In the genomic region with DNA sequence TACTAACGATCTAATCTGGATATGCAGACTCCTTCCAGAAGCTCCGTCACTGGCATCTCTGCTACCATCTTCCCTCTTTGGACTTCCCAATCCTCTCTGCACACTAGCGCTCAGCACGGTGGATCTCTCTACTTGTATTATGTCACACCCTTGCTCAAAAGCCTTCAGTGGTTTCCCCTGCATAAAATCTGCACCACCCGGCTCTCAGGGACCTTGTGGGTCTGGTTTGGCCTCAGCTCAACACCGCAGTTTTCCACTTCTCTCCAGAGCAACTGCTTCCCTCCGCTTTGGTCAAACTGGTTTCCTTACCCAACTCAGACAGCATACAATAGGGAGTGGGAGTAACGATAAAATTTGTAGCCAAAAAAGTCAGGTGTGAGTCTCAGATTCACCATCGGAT, we compare ENCODE assay signal across 21 cellular contexts. TPM values are rescaled to one million over a fixed set of nuclear protein-coding genes. Genes with fewer than 3 reads are reported as not detected.
"Had no signal": no experiment of that assay in that cellular context is flagged by ENCODE, and none has a peak within 500 bp of the region (broad histone marks: within the 10 kb centered on the region; RNA-seq: fewer than 3 reads in every experiment).

No MANE protein-coding gene starts in this region.

- H3K9me3 ChIP-seq: esophagus muscularis mucosa, left ventricle myocardium inferior, psoas muscle, suprapubic skin, transverse colon, uterus had no signal

- H3K4me1 ChIP-seq: esophagus muscularis mucosa, left ventricle myocardium inferior, psoas muscle, uterus had no signal

- DNase-seq: activated CD4-positive, alpha-beta T cell treated with anti-CD3 and anti-CD28 coated beads for 4 hours; activated CD8-positive, alpha-beta T cell treated with anti-CD3 and anti-CD28 coated beads for 36 hours; activated naive CD4-positive, alpha-beta T cell; activated naive CD8-positive, alpha-beta T cell treated with anti-CD3 and anti-CD28 coated beads for 36 hours; activated T-cell treated with anti-CD3 and anti-CD28 coated beads, Interleukin-2, amount 50 U/mL, for 1 hour; amniotic stem cell; effector CD8-positive, alpha-beta T cell; immature natural killer cell; kidney glomerular epithelial cell; left ventricle myocardium inferior; mammary epithelial cell; psoas muscle; right cardiac atrium; stimulated activated naive CD8-positive, alpha-beta T cell treated with anti-CD3 and anti-CD28 coated beads, Interleukin-15, amount 100 ng/mL, for 72 hours; transverse colon; uterus had no signal

- H3K36me3 Mint-ChIP-seq: activated naive CD8-positive, alpha-beta T cell treated with anti-CD3 and anti-CD28 coated beads for 36 hours; immature natural killer cell had no signal

- ATAC-seq: activated CD8-positive, alpha-beta T cell treated with anti-CD3 and anti-CD28 coated beads for 36 hours; activated T-helper 17 cell treated with anti-CD3 and anti-CD28 coated beads, Interleukin-2, amount 50 U/mL, for 72 hours; psoas muscle; right cardiac atrium; stimulated activated naive CD8-positive, alpha-beta T cell treated with anti-CD3 and anti-CD28 coated beads, Interleukin-15, amount 100 ng/mL, for 72 hours had no signal

- H3K4me3 Mint-ChIP-seq: activated CD8-positive, alpha-beta T cell treated with anti-CD3 and anti-CD28 coated beads for 36 hours; activated naive CD8-positive, alpha-beta T cell treated with anti-CD3 and anti-CD28 coated beads for 36 hours; activated T-helper 17 cell treated with anti-CD3 and anti-CD28 coated beads, Interleukin-2, amount 50 U/mL, for 72 hours; dendritic cell treated with granulocyte-macrophage colony-stimulating factor and Interleukin-4, amounts not matched to agents 40 ng/mL and 50 ng/mL, for 4 days; immature natural killer cell; neural crest cell; stimulated activated naive CD8-positive, alpha-beta T cell treated with anti-CD3 and anti-CD28 coated beads, Interleukin-15, amount 100 ng/mL, for 72 hours had no signal

- H3K4me3 ChIP-seq: esophagus muscularis mucosa, left ventricle myocardium inferior, psoas muscle, suprapubic skin, transverse colon, uterus had no signal

- H3K36me3 ChIP-seq: esophagus muscularis mucosa, left ventricle myocardium inferior, suprapubic skin, transverse colon, uterus had no signal

- H3K4me1 Mint-ChIP-seq: immature natural killer cell had no signal

- H3K27ac Mint-ChIP-seq: activated CD8-positive, alpha-beta T cell treated with anti-CD3 and anti-CD28 coated beads for 36 hours; activated naive CD8-positive, alpha-beta T cell treated with anti-CD3 and anti-CD28 coated beads for 36 hours; activated T-helper 17 cell treated with anti-CD3 and anti-CD28 coated beads, Interleukin-2, amount 50 U/mL, for 72 hours; dendritic cell treated with granulocyte-macrophage colony-stimulating factor and Interleukin-4, amounts not matched to agents 40 ng/mL and 50 ng/mL, for 4 days; immature natural killer cell had no signal

- H3K27ac ChIP-seq: esophagus muscularis mucosa, left ventricle myocardium inferior, psoas muscle, suprapubic skin, transverse colon, uterus had no signal

- H3K27me3 ChIP-seq: esophagus muscularis mucosa, suprapubic skin, transverse colon, uterus had no signal

- H3K9me3 Mint-ChIP-seq: activated CD8-positive, alpha-beta T cell treated with anti-CD3 and anti-CD28 coated beads for 36 hours; activated naive CD8-positive, alpha-beta T cell treated with anti-CD3 and anti-CD28 coated beads for 36 hours; activated T-helper 17 cell treated with anti-CD3 and anti-CD28 coated beads, Interleukin-2, amount 50 U/mL, for 72 hours; dendritic cell treated with granulocyte-macrophage colony-stimulating factor and Interleukin-4, amounts not matched to agents 40 ng/mL and 50 ng/mL, for 4 days; immature natural killer cell; neural crest cell; stimulated activated naive CD8-positive, alpha-beta T cell treated with anti-CD3 and anti-CD28 coated beads, Interleukin-15, amount 100 ng/mL, for 72 hours had no signal

RNA-seq across cellular contexts. Expression of gene HES1, which starts 30.7 kb away (rescaled TPM):
- total RNA-seq: activated CD8-positive, alpha-beta T cell treated with anti-CD3 and anti-CD28 coated beads for 36 hours had no signal
- polyA plus RNA-seq: immature natural killer cell had no signal
